ENCODE assay signal across 1 cellular context in genomic region chr12:53098982-53099651, GRCh38.
TF ChIP-seq lines count a peak whose summit lies in the region.

No MANE protein-coding gene starts in this region.

TF ChIP-seq in GM12878, 131 proteins besides CTCF, POLR2A, EP300 and RAD21:
- TF ChIP-seq ZNF217 (IDR thresholded peaks at IDR 0.05), result no peak
- peak in 1 of 2 experiments; percentile 37; a peak in 1 of 4 replicates for TF ChIP-seq BHLHE40 (IDR thresholded peaks at IDR 0.05; ENCODE audit: borderline replicate concordance in 1 of 2, low read depth in 2 of 2, low read length in 1 of 2)
- TF ChIP-seq HDAC2 (IDR thresholded peaks at IDR 0.05), result no peak
- TF ChIP-seq SMC3 (IDR thresholded peaks at IDR 0.05; ENCODE audit: borderline replicate concordance, low read length), result peak; percentile 85
- TF ChIP-seq SIX5 (IDR thresholded peaks at IDR 0.05; ENCODE audit: low read depth, low read length, severe bottlenecking), result no peak
- peak; percentile 17; the same call in 1 of the 2 replicates for TF ChIP-seq ATF7 (IDR thresholded peaks at IDR 0.05; ENCODE audit: low read depth)
- TF ChIP-seq RUNX3 (IDR thresholded peaks at IDR 0.05; ENCODE audit: low read length), result peak; percentile 34
- TF ChIP-seq ESRRA (IDR thresholded peaks at IDR 0.05; ENCODE audit: low read length), result no peak
- no peak for TF ChIP-seq SUZ12 (IDR thresholded peaks at IDR 0.05; ENCODE audit: unreplicated experiment)
- no peak for TF ChIP-seq JUND (IDR thresholded peaks at IDR 0.05; ENCODE audit: low read depth, low read length)
- TF ChIP-seq ASH2L (IDR thresholded peaks at IDR 0.05; ENCODE audit: borderline replicate concordance, low read depth), result no peak
- no peak for TF ChIP-seq NFXL1 (IDR thresholded peaks at IDR 0.05; ENCODE audit: borderline replicate concordance)
- no peak for TF ChIP-seq ZNF592 (IDR thresholded peaks at IDR 0.05)
- no peak for TF ChIP-seq NR2F1 (conservative IDR thresholded peaks at IDR 0.05)
- TF ChIP-seq ZBTB4 (CRISPR knock-in tag; IDR thresholded peaks at IDR 0.05), result no peak
- peak; percentile 57; the same call in 1 of the 2 replicates for TF ChIP-seq IKZF1 (conservative IDR thresholded peaks at IDR 0.05)
